In the genomic region with DNA sequence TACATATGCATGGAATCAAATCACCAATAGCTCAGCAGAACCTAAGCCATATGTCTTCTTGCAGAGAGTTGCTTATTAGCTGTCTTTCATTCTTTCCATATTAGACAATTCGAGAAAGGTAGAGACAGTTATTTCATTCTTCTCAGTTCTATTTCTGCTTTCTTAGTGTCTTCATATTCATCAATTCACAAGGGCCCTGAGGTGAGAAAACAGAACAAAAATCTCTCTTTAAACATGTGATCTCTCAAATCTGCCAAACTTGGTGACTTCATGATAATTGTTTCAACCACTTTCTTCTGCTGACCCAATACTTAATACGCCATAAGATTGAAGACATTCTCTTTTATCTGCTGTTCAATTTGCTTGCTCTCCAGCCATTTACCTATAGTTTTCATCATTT, we compare ENCODE assay signal across 13 cellular contexts.
A peak's percentile ranks its signal among the peaks of the same experiment; 100 is the strongest.
DNase-seq lines count a peak whose midpoint lies in the region; ATAC-seq and TF ChIP-seq lines count a peak whose summit lies in the region.
"Had no signal": no experiment of that assay in that cellular context is flagged by ENCODE, and none has a peak within 500 bp of the region (broad histone marks: within the 10 kb centered on the region; RNA-seq: fewer than 3 reads in every experiment).

No MANE protein-coding gene starts in this region.

- H3K4me3 ChIP-seq in HAP-1 = no peak overlapping the region
- H3K4me3 ChIP-seq: K562, SJSA1 had no signal

- H3K9me3 ChIP-seq in HAP-1 = no peaks in the 10 kb centered on the region
- H3K9me3 ChIP-seq: Caco-2, SJSA1 had no signal

- peak overlapping the region; percentile 31 to 54 (median 46) for H3K27ac Mint-ChIP-seq in IgD-negative memory B cell

- H3K36me3 Mint-ChIP-seq in IgD-negative memory B cell = no peaks in the 10 kb centered on the region

- peak overlapping the region in 3 of 4 donors; percentile 16 to 49 (median 31) for H3K4me3 Mint-ChIP-seq in IgD-negative memory B cell

- no peak for ATAC-seq in GM18505 (IDR thresholded peaks at IDR 0.05; ENCODE audit: unreplicated experiment)
- peak; percentile 10 for ATAC-seq in GM19463 (IDR thresholded peaks at IDR 0.05; ENCODE audit: unreplicated experiment)
- ATAC-seq in HG02884 (IDR thresholded peaks at IDR 0.05; ENCODE audit: unreplicated experiment) = peak; percentile 16
- no peak for ATAC-seq in GM19452 (IDR thresholded peaks at IDR 0.05; ENCODE audit: unreplicated experiment)
- ATAC-seq: K562 had no signal

- H3K36me3 ChIP-seq in HAP-1 (replicated peaks) = no peaks in the 10 kb centered on the region
- H3K36me3 ChIP-seq: SJSA1 had no signal

- H3K4me1 Mint-ChIP-seq in IgD-negative memory B cell = peaks cover 50 to 62% (median 50%) of the 10 kb centered on the region in 3 donors

- in situ Hi-C loops in HAP-1 (cut with MboI; ENCODE audit: low sequenced_read_pairs) = no loop called here

- TF ChIP-seq POLR2A in GM18505 (IDR thresholded peaks at IDR 0.05; ENCODE audit: borderline replicate concordance, extremely low read depth, insufficient read depth, insufficient read length) = peak; percentile 40

- no peaks in the 10 kb centered on the region for H3K27me3 ChIP-seq in HAP-1 (ENCODE audit: low read depth)
- H3K27me3 ChIP-seq: SJSA1 had no signal

- intact Hi-C loops in head of caudate nucleus (cut with DNase I) = no loop called here

- no peaks in the 10 kb centered on the region for H3K27me3 Mint-ChIP-seq in IgD-negative memory B cell

- H3K4me1 ChIP-seq in HAP-1 = no peaks in the 10 kb centered on the region

- no peak for DNase-seq in HAP-1 (ENCODE audit: low spot score in 2 of 2)
- DNase-seq in GDM1 (lab: John Stamatoyannopoulos, UW) = no peak
- DNase-seq in head of caudate nucleus = no peak
- DNase-seq: activated CD4-positive, alpha-beta T cell treated with anti-CD3 and anti-CD28 coated beads, Interleukin-2, amount 50 U/mL, for 48 hours; Caco-2; NCI-H1105 treated with DMSO at 0.1 percent for 48 hours had no signal

- H3K9me3 Mint-ChIP-seq in IgD-negative memory B cell = no peaks in the 10 kb centered on the region

Comparison
In these comparisons a context has a peak if more than half of its experiments do, and no peak if none do; other contexts are left out.
1. ATAC-seq: peak in GM19463 (single experiment) and HG02884 (single experiment); none in GM18505 (single experiment) and GM19452 (single experiment).